Comparison of ENCODE assay signal across 25 cellular contexts in genomic region chr12:58500399-58500798, GRCh38.
"Had no signal": no experiment of that assay in that cellular context is flagged by ENCODE, and none has a peak within 500 bp of the region (broad histone marks: within the 10 kb centered on the region; RNA-seq: fewer than 3 reads in every experiment).

No MANE protein-coding gene starts in this region.

- H3K4me1 ChIP-seq: gastrocnemius medialis, left ventricle myocardium inferior, upper lobe of left lung had no signal

- H3K4me1 Mint-ChIP-seq: activated B cell treated with CpG ODN at 0.5 μM for 24 hours; activated CD4-positive, alpha-beta T cell treated with anti-CD3 and anti-CD28 coated beads for 36 hours; activated naive CD8-positive, alpha-beta T cell treated with anti-CD3 and anti-CD28 coated beads, Interleukin-2, amount 10 ng/mL, durations not matched to agents 7 days and 5 days; naive thymus-derived CD8-positive, alpha-beta T cell had no signal

- H3K27me3 ChIP-seq: cardiac muscle cell, gastrocnemius medialis, neural progenitor cell, sigmoid colon, upper lobe of left lung had no signal

- H3K4me2 ChIP-seq: neural progenitor cell had no signal

- DNase-seq: activated B cell treated with CpG ODN at 0.5 μM for 24 hours; activated CD4-positive, alpha-beta T cell treated with anti-CD3 and anti-CD28 coated beads for 36 hours; activated CD4-positive, alpha-beta T cell treated with anti-CD3 and anti-CD28 coated beads, Interleukin-2, amount 50 U/mL, for 4 hours; activated CD8-positive, alpha-beta memory T cell treated with anti-CD3 and anti-CD28 coated beads for 24 hours; activated CD8-positive, alpha-beta memory T cell treated with anti-CD3 and anti-CD28 coated beads, Interleukin-2, amount 50 U/mL, for 4 hours; activated naive CD4-positive, alpha-beta T cell treated with Interleukin-2 at 50 U/mL for 16 hours; activated naive CD8-positive, alpha-beta T cell treated with anti-CD3 and anti-CD28 coated beads, Interleukin-2, amount 10 ng/mL, durations not matched to agents 7 days and 5 days; activated T-cell treated with anti-CD3 and anti-CD28 coated beads, Interleukin-2, amount 50 U/mL, for 24 hours; cortex of kidney; endodermal cell; gastrocnemius medialis; hippocampal formation; left ventricle myocardium inferior; naive thymus-derived CD8-positive, alpha-beta T cell; retina; sigmoid colon; stimulated activated CD4-positive, alpha-beta T cell treated with anti-CD3 and anti-CD28 coated beads, Interleukin-4, amount 100 ng/mL, for 24 hours; stimulated activated naive CD8-positive, alpha-beta T cell treated with anti-CD3 and anti-CD28 coated beads, Interleukin-15, Interleukin-2, amounts not matched to agents 100 U/mL and 50 U/mL, for 24 hours; T-helper 1 cell; upper lobe of left lung had no signal

- H3K4me3 ChIP-seq: cardiac muscle cell, gastrocnemius medialis, left ventricle myocardium inferior, neural progenitor cell, sigmoid colon, upper lobe of left lung had no signal

- H3K27ac ChIP-seq: cardiac muscle cell, epithelial cell of prostate, gastrocnemius medialis, left ventricle myocardium inferior, neural progenitor cell, sigmoid colon, upper lobe of left lung had no signal

- H3K4me3 Mint-ChIP-seq: activated B cell treated with CpG ODN at 0.5 μM for 24 hours; activated CD4-positive, alpha-beta T cell treated with anti-CD3 and anti-CD28 coated beads for 36 hours; activated naive CD8-positive, alpha-beta T cell treated with anti-CD3 and anti-CD28 coated beads, Interleukin-2, amount 10 ng/mL, durations not matched to agents 7 days and 5 days; activated T-cell treated with anti-CD3 and anti-CD28 coated beads, Interleukin-2, amount 50 U/mL, for 24 hours; endodermal cell; mesothelial cell of epicardium; naive thymus-derived CD8-positive, alpha-beta T cell; neural progenitor cell had no signal

- H2AFZ ChIP-seq: neural progenitor cell had no signal

- H3K27me3 Mint-ChIP-seq: activated B cell treated with CpG ODN at 0.5 μM for 24 hours; activated CD4-positive, alpha-beta T cell treated with anti-CD3 and anti-CD28 coated beads for 36 hours; activated naive CD8-positive, alpha-beta T cell treated with anti-CD3 and anti-CD28 coated beads, Interleukin-2, amount 10 ng/mL, durations not matched to agents 7 days and 5 days; activated T-cell treated with anti-CD3 and anti-CD28 coated beads, Interleukin-2, amount 50 U/mL, for 24 hours; progenitor cell of endocrine pancreas had no signal

- H3K9ac ChIP-seq: neural progenitor cell had no signal

- H3K36me3 Mint-ChIP-seq: activated naive CD8-positive, alpha-beta T cell treated with anti-CD3 and anti-CD28 coated beads, Interleukin-2, amount 10 ng/mL, durations not matched to agents 7 days and 5 days; mesothelial cell of epicardium; naive thymus-derived CD8-positive, alpha-beta T cell; neural progenitor cell had no signal

- ATAC-seq: activated CD4-positive, alpha-beta T cell treated with anti-CD3 and anti-CD28 coated beads for 36 hours; gastrocnemius medialis; naive thymus-derived CD8-positive, alpha-beta T cell; stimulated activated naive CD8-positive, alpha-beta T cell treated with anti-CD3 and anti-CD28 coated beads, Interleukin-15, Interleukin-2, amounts not matched to agents 100 U/mL and 50 U/mL, for 24 hours had no signal

- H3K27ac Mint-ChIP-seq: activated B cell treated with CpG ODN at 0.5 μM for 24 hours; activated CD4-positive, alpha-beta T cell treated with anti-CD3 and anti-CD28 coated beads for 36 hours; activated naive CD8-positive, alpha-beta T cell treated with anti-CD3 and anti-CD28 coated beads, Interleukin-2, amount 10 ng/mL, durations not matched to agents 7 days and 5 days; activated T-cell treated with anti-CD3 and anti-CD28 coated beads, Interleukin-2, amount 50 U/mL, for 24 hours; endodermal cell; mesothelial cell of epicardium; naive thymus-derived CD8-positive, alpha-beta T cell; neural progenitor cell; progenitor cell of endocrine pancreas had no signal

- H3K9me3 Mint-ChIP-seq: activated B cell treated with CpG ODN at 0.5 μM for 24 hours; activated naive CD8-positive, alpha-beta T cell treated with anti-CD3 and anti-CD28 coated beads, Interleukin-2, amount 10 ng/mL, durations not matched to agents 7 days and 5 days; activated T-cell treated with anti-CD3 and anti-CD28 coated beads, Interleukin-2, amount 50 U/mL, for 24 hours; endodermal cell; neural progenitor cell had no signal

- H3K36me3 ChIP-seq: cardiac muscle cell, gastrocnemius medialis, left ventricle myocardium inferior, neural progenitor cell, sigmoid colon, upper lobe of left lung had no signal

- H3K9me3 ChIP-seq: gastrocnemius medialis, left ventricle myocardium inferior, sigmoid colon, upper lobe of left lung had no signal
